Comparison of ENCODE assay signal across 17 cellular contexts in the genomic region with DNA sequence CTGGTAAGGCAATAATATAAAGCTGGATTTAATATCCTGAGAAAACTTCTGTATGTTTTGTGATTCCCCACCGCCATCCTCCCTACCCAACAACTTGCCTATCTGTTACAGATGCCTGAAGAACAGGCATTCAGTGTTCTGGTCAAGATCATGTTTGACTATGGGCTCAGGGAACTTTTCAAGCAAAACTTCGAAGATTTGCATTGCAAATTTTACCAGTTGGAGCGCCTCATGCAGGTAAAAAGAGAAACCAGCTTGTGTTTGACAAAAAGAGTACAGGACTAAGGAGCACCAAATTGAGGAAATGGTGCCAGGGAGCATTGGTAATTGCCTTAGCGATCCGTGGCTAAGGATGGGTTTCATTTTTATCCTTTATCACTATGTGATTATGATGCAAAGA. TPM values are rescaled to one million over a fixed set of nuclear protein-coding genes. Genes with fewer than 3 reads are reported as not detected.
DNase-seq lines count a peak whose midpoint lies in the region; ATAC-seq and TF ChIP-seq lines count a peak whose summit lies in the region.
"Had no signal": no experiment of that assay in that cellular context is flagged by ENCODE, and none has a peak within 500 bp of the region (broad histone marks: within the 10 kb centered on the region; RNA-seq: fewer than 3 reads in every experiment).

No MANE protein-coding gene starts in this region.

- no peak for TF ChIP-seq POLR2A in stomach (IDR thresholded peaks at IDR 0.05)

- H3K4ac ChIP-seq in H9 (ENCODE audit: low read depth, low read length): no peak overlapping the region

- H3K9me3 Mint-ChIP-seq in H9 (no peaks in the 10 kb centered on the region), activated B cell treated with CpG ODN at 0.5 μM for 24 hours (no peaks in the 10 kb centered on the region)
- H3K9me3 Mint-ChIP-seq: CD14-positive monocyte, IgD-negative memory B cell had no signal

- TF ChIP-seq EP300 in stomach (IDR thresholded peaks at IDR 0.05): no peak

- TF ChIP-seq CTCF in H9 (conservative IDR thresholded peaks at IDR 0.05) (no peak), activated B cell treated with CpG ODN at 0.5 μM for 24 hours (IDR thresholded peaks at IDR 0.05) (no peak), stomach (IDR thresholded peaks at IDR 0.05) (no peak)

- peaks cover under 1 to 38% (median 30%) of the 10 kb centered on the region in 3 experiments; a peak in 6 of 7 replicates for H3K36me3 Mint-ChIP-seq in H9 (ENCODE audit: insufficient read depth in 1 of 3, low read depth in 3 of 3)
- peaks cover 70% of the 10 kb centered on the region for H3K36me3 Mint-ChIP-seq in activated B cell treated with CpG ODN at 0.5 μM for 24 hours (ENCODE audit: low read depth)

- no peaks in the 10 kb centered on the region for H3K79me1 ChIP-seq in H9 (ENCODE audit: insufficient read depth, low read depth, low read length, poor library complexity, severe bottlenecking)

- WGBS in H9 (ENCODE audit: extremely low coverage, insufficient read length, low lambda C conversion rate): no CpG with 5 or more reads among the region's 5 CpGs
- 67 to 75% (median 69%) methylated on average over 5 of the region's 5 CpGs for WGBS in stomach, 5 donors

- no peak overlapping the region for H3K23ac ChIP-seq in H9 (ENCODE audit: insufficient read length, low read depth, low read length)

- DNase-seq in H9: no peak
- DNase-seq in activated B cell treated with CpG ODN at 0.5 μM for 24 hours: no peak
- no peak for DNase-seq in stomach
- no peak for DNase-seq in NCI-H345 treated with DMSO at 0.1 percent for 48 hours (lab: John Stamatoyannopoulos, UW; ENCODE audit: unreplicated experiment)
- no peak for DNase-seq in inferior parietal cortex (ENCODE audit: extremely low spot score)
- no peak for DNase-seq in SIG-M5 (lab: John Stamatoyannopoulos, UW)
- DNase-seq in 8988T: no peak
- DNase-seq: activated CD4-positive, alpha-beta T cell treated with anti-CD3 and anti-CD28 coated beads, Interleukin-2, amount 50 U/mL, for 48 hours; head of caudate nucleus; NCI-H1436 treated with DMSO at 0.1 percent for 48 hours; NCI-H510A treated with DMSO at 0.1 percent for 48 hours; occipital lobe; stimulated activated CD8-positive, alpha-beta memory T cell treated with anti-CD3 and anti-CD28 coated beads, Interleukin-4, amount 100 ng/mL, for 48 hours had no signal

- H3K36me3 ChIP-seq in iPS-18a (ENCODE audit: control insufficient read depth, low read depth, low read length) (peaks cover 24% of the 10 kb centered on the region), stomach (peaks cover 12 to 83% (median 73%) of the 10 kb centered on the region in 4 donors)

- H3K56ac ChIP-seq in H9 (ENCODE audit: insufficient read length, low read depth, low read length): no peak overlapping the region

- CTCF ChIA-PET in activated B cell treated with CpG ODN at 0.5 μM for 24 hours (lab: Charles Lee): interaction anchor here (1.3 to 6.1 kb wide), 2 partner anchors 276 to 313 kb away, joined by 4 to 41 read pairs; no protein-coding TSS in a partner anchor

- H3K9ac ChIP-seq in H9 (ENCODE audit: extremely low read depth, insufficient read length, low read length) (no peak overlapping the region), iPS-18a (ENCODE audit: low read length) (peak overlapping the region; percentile 1)

- peak overlapping the region; percentile 30 for H3K27ac ChIP-seq in H9 (ENCODE audit: insufficient read length, low read depth, low read length)
- peak overlapping the region; percentile 45 for H3K27ac ChIP-seq in iPS-18a (ENCODE audit: low read length)
- H3K27ac ChIP-seq in stomach: peak overlapping the region in 4 of 5 donors; percentile 11 to 63 (median 39)

- no peak overlapping the region for H2BK12ac ChIP-seq in H9 (ENCODE audit: insufficient read length, low read depth, low read length)

- H2BK120ac ChIP-seq in H9 (ENCODE audit: low read depth, low read length, poor library complexity, severe bottlenecking): no peak overlapping the region

- no peak overlapping the region for H2AK5ac ChIP-seq in H9 (ENCODE audit: insufficient read length, low read length)

- no peak overlapping the region for H2BK20ac ChIP-seq in H9 (ENCODE audit: low read depth, low read length, poor library complexity, severe bottlenecking)

- H3T11ph ChIP-seq in H9 (ENCODE audit: low read length): no peak overlapping the region

- peak overlapping the region; percentile 4 for H3K4me3 ChIP-seq in iPS-18a (ENCODE audit: low read length)
- no peak overlapping the region for H3K4me3 ChIP-seq in stomach

- no peak overlapping the region for H2BK5ac ChIP-seq in H9 (ENCODE audit: insufficient read length, low read length)

- H3K4me1 Mint-ChIP-seq in H9 (peaks cover 49 to 57% of the 10 kb centered on the region in 2 experiments), activated B cell treated with CpG ODN at 0.5 μM for 24 hours (peaks cover 17% of the 10 kb centered on the region)
- H3K4me1 Mint-ChIP-seq: CD14-positive monocyte had no signal

- H3K27me3 Mint-ChIP-seq in H9 (ENCODE audit: low read depth) (no peaks in the 10 kb centered on the region), activated B cell treated with CpG ODN at 0.5 μM for 24 hours (no peaks in the 10 kb centered on the region)
- H3K27me3 Mint-ChIP-seq: IgD-negative memory B cell had no signal

- H3K79me2 ChIP-seq in H9 (ENCODE audit: insufficient read depth, low read length): no peaks in the 10 kb centered on the region

- no peak overlapping the region for H4K5ac ChIP-seq in H9 (ENCODE audit: insufficient read length, low read depth, low read length)

- H3K23me2 ChIP-seq in H9 (ENCODE audit: insufficient read length, low read depth, low read length, poor library complexity, severe bottlenecking): no peaks in the 10 kb centered on the region

- intact Hi-C loops in activated B cell treated with CpG ODN at 0.5 μM for 24 hours (cut with micrococcal nuclease): no loop called here
- intact Hi-C loops in stomach (cut with DNase I; ENCODE audit: low total_unique reads): no loop called here

- H3K14ac ChIP-seq in H9 (ENCODE audit: insufficient read depth, low read length): no peak overlapping the region

- no peak overlapping the region for H3K18ac ChIP-seq in H9 (ENCODE audit: insufficient read length, low read depth, low read length)

- H2BK15ac ChIP-seq in H9 (ENCODE audit: low read depth, low read length): no peak overlapping the region

- peak; percentile 28 for ATAC-seq in activated B cell treated with CpG ODN at 0.5 μM for 24 hours (ENCODE audit: low read depth)

- POLR2A ChIA-PET in activated B cell treated with CpG ODN at 0.5 μM for 24 hours (lab: Charles Lee): interaction anchor here (0.9 kb wide), 1 partner anchor 161 kb away, joined by 4 read pairs; the partner anchor contains the start of gene ZBTB6

- no peak overlapping the region for H4K8ac ChIP-seq in H9 (replicated peaks; ENCODE audit: insufficient read length, low read depth, low read length)

- peak overlapping the region; percentile 9 to 96 (median 89) for H3K27ac Mint-ChIP-seq in H9
- peak overlapping the region; percentile 56 for H3K27ac Mint-ChIP-seq in activated B cell treated with CpG ODN at 0.5 μM for 24 hours
- H3K27ac Mint-ChIP-seq: CD14-positive monocyte had no signal

- no peak overlapping the region for H2AFZ ChIP-seq in H9 (ENCODE audit: low read length)

- peak overlapping the region; percentile 23 for H3K4me2 ChIP-seq in H9 (ENCODE audit: insufficient read depth, insufficient read length, low read length)

- H3K27me3 ChIP-seq in H9 (ENCODE audit: insufficient read depth, low read length) (no peaks in the 10 kb centered on the region), iPS-18a (ENCODE audit: control insufficient read depth, insufficient read depth, low read length) (no peaks in the 10 kb centered on the region), stomach (no peaks in the 10 kb centered on the region)

- H3K4me3 Mint-ChIP-seq in H9 (peak overlapping the region; percentile 14 to 62; a peak in 3 of 5 replicates), activated B cell treated with CpG ODN at 0.5 μM for 24 hours (no peak overlapping the region)
- H3K4me3 Mint-ChIP-seq: CD14-positive monocyte had no signal

- no peaks in the 10 kb centered on the region for H4K20me1 ChIP-seq in H9 (ENCODE audit: control insufficient read depth, insufficient read depth, insufficient read length)

- H3K9me3 ChIP-seq in H9 (ENCODE audit: control insufficient read depth, low read depth, low read length): no peaks in the 10 kb centered on the region
- H3K9me3 ChIP-seq in iPS-18a (ENCODE audit: control insufficient read depth, low read depth, low read length): no peaks in the 10 kb centered on the region
- H3K9me3 ChIP-seq in stomach: no peaks in the 10 kb centered on the region

- H3K4me1 ChIP-seq in H9 (ENCODE audit: insufficient read depth, low read length) (peaks cover 11% of the 10 kb centered on the region; the same call in 1 of the 2 replicates), iPS-18a (ENCODE audit: control insufficient read depth, low read depth, low read length) (peaks cover 52% of the 10 kb centered on the region), stomach (peaks cover 0 to 21% (median 7%) of the 10 kb centered on the region in 4 donors)

- no peak overlapping the region for H4K91ac ChIP-seq in H9 (ENCODE audit: insufficient read length, low read depth, low read length)

RNA-seq across cellular contexts. Expression of gene GPR21, which starts 40.0 kb away (rescaled TPM):
- total RNA-seq in H9 (2021) (0.87 and 1.0 TPM in 2 replicates), activated B cell treated with CpG ODN at 0.5 μM for 24 hours (0.95 and 1.6 TPM in 2 replicates), stomach (1 to 10 TPM in 1 of 5 donors, not detected in 4; 7.0 TPM)
- polyA plus RNA-seq in stomach: not detected
- total RNA-seq: Daoy had no signal
- polyA plus RNA-seq: CD14-positive monocyte, IgD-negative memory B cell had no signal
